In genomic region chr12:20426956-20427355, GRCh38 we compare ENCODE assay signal across 14 cellular contexts. TPM values are rescaled to one million over a fixed set of nuclear protein-coding genes. Genes with fewer than 3 reads are reported as not detected.
DNase-seq lines count a peak whose midpoint lies in the region; ATAC-seq and TF ChIP-seq lines count a peak whose summit lies in the region.
"Had no signal": no experiment of that assay in that cellular context is flagged by ENCODE, and none has a peak within 500 bp of the region (broad histone marks: within the 10 kb centered on the region; RNA-seq: fewer than 3 reads in every experiment).

No MANE protein-coding gene starts in this region.

- H3K4ac ChIP-seq in IMR-90 (ENCODE audit: low read depth, low read length) = no peak overlapping the region

- dilution Hi-C loops in IMR-90 (cut with HindIII; ENCODE audit: low sequenced_read_pairs, unreplicated experiment) = no loop called here

- H4K8ac ChIP-seq in IMR-90 (ENCODE audit: low read depth in 2 of 2, low read length in 2 of 2) = no peak overlapping the region

- H4K20me1 ChIP-seq in IMR-90 (ENCODE audit: insufficient read depth, low read length) = no peaks in the 10 kb centered on the region

- BruUV-seq in IMR-90 (replicated peaks; lab: Mats Ljungman, UMichigan) = no TSS peak

- H4K5ac ChIP-seq in IMR-90 (ENCODE audit: low read depth, low read length) = no peak overlapping the region

- no peaks in the 10 kb centered on the region for H3K9me1 ChIP-seq in IMR-90 (ENCODE audit: insufficient read depth, low read length)

- H3K4me3 ChIP-seq in left ventricle myocardium inferior = no peak overlapping the region
- H3K4me3 ChIP-seq in IMR-90 (ENCODE audit: insufficient read depth, low read depth, low read length) = no peak overlapping the region
- H3K4me3 ChIP-seq in coronary artery = no peak overlapping the region
- no peak overlapping the region for H3K4me3 ChIP-seq in gastrocnemius medialis
- H3K4me3 ChIP-seq in mucosa of descending colon = no peak overlapping the region
- H3K4me3 ChIP-seq: HAP-1 had no signal

- TF ChIP-seq RAD21 in IMR-90 (IDR thresholded peaks at IDR 0.05; ENCODE audit: low read length) = no peak

- H3K56ac ChIP-seq in IMR-90 (ENCODE audit: extremely low read depth, insufficient read depth, low read length) = no peak overlapping the region

- H2AK5ac ChIP-seq in IMR-90 (ENCODE audit: low read depth, low read length) = no peak overlapping the region

- no peak overlapping the region for H3K18ac ChIP-seq in IMR-90 (ENCODE audit: low read depth, low read length)

- H2AK9ac ChIP-seq in IMR-90 (replicated peaks; ENCODE audit: low read depth, low read length, poor library complexity) = no peak overlapping the region

- H3K27ac ChIP-seq in left ventricle myocardium inferior (replicated peaks) = peak overlapping the region; percentile 77
- no peak overlapping the region for H3K27ac ChIP-seq in IMR-90 (ENCODE audit: insufficient read depth, low read length)
- peak overlapping the region; percentile 22 to 79 for H3K27ac ChIP-seq in coronary artery
- peak overlapping the region in 3 of 4 donors; percentile 7 to 47 (median 30) for H3K27ac ChIP-seq in gastrocnemius medialis
- H3K27ac ChIP-seq: C4-2B had no signal

- no peak overlapping the region for H3K14ac ChIP-seq in IMR-90 (replicated peaks; ENCODE audit: low read depth, low read length)

- intact Hi-C loops in left ventricle myocardium inferior (cut with micrococcal nuclease) (no loop called here), Right ventricle myocardium inferior (cut with DNase I) (no loop called here), IMR-90 (cut with micrococcal nuclease) (no loop called here), gastrocnemius medialis (cut with DNase I; ENCODE audit: low total_unique reads) (no loop called here), mucosa of descending colon (cut with DNase I, micrococcal nuclease) (no loop called here)

- H3K4me2 ChIP-seq in IMR-90 (ENCODE audit: low read depth, low read length) = no peak overlapping the region

- no peak overlapping the region for H3K9ac ChIP-seq in IMR-90 (ENCODE audit: low read depth, low read length)

- H2BK120ac ChIP-seq in IMR-90 (ENCODE audit: low read depth, low read length) = no peak overlapping the region

- H2BK20ac ChIP-seq in IMR-90 (ENCODE audit: low read depth, low read length) = no peak overlapping the region

- in situ Hi-C loops in IMR-90 (cut with MboI; ENCODE audit: low sequenced_read_pairs) (no loop called here), gastrocnemius medialis (cut with MboI; ENCODE audit: low sequenced_read_pairs in 4 of 4) (no loop called here)

- H4K91ac ChIP-seq in IMR-90 (ENCODE audit: insufficient read depth, low read depth, low read length) = no peak overlapping the region

- DNase-seq in left ventricle myocardium inferior = no peak
- no peak for DNase-seq in Right ventricle myocardium inferior (ENCODE audit: missing footprints)
- DNase-seq in IMR-90 = no peak
- DNase-seq in coronary artery (ENCODE audit: low spot score) = no peak
- DNase-seq in gastrocnemius medialis = no peak
- no peak for DNase-seq in mucosa of descending colon
- no peak for DNase-seq in SKM-1 treated with dmso at 0.1 percent for 144 hours (lab: John Stamatoyannopoulos, UW; ENCODE audit: unreplicated experiment)
- DNase-seq: AML-193; Caco-2; CD4-positive, alpha-beta T cell had no signal

- H3K9me3 ChIP-seq in left ventricle myocardium inferior (replicated peaks) = no peaks in the 10 kb centered on the region
- no peaks in the 10 kb centered on the region for H3K9me3 ChIP-seq in IMR-90 (ENCODE audit: control insufficient read depth, insufficient read depth, low read length)
- H3K9me3 ChIP-seq in gastrocnemius medialis = no peaks in the 10 kb centered on the region
- no peaks in the 10 kb centered on the region for H3K9me3 ChIP-seq in mucosa of descending colon
- H3K9me3 ChIP-seq: Caco-2, HAP-1 had no signal

- WGBS in IMR-90 (ENCODE audit: extremely low coverage in 2 of 2, insufficient read length in 1 of 2), 2 experiments = 97% methylated on average over 3 of the region's 3 CpGs; no CpG with 5 or more reads in 1 of the 2 experiments

- H2BK5ac ChIP-seq in IMR-90 (ENCODE audit: low read depth, low read length, poor library complexity, severe bottlenecking) = no peak overlapping the region

- H3K23ac ChIP-seq in IMR-90 (ENCODE audit: low read depth, low read length) = no peak overlapping the region

- no peak overlapping the region for H2AFZ ChIP-seq in IMR-90 (replicated peaks; ENCODE audit: low read length, poor library complexity)

- TF ChIP-seq CTCF in left ventricle myocardium inferior (IDR thresholded peaks at IDR 0.05; ENCODE audit: borderline replicate concordance) (no peak), IMR-90 (conservative IDR thresholded peaks at IDR 0.05; ENCODE audit: low read depth, low read length) (no peak), coronary artery (IDR thresholded peaks at IDR 0.05) (no peak), gastrocnemius medialis (IDR thresholded peaks at IDR 0.05 in 4 of 5, conservative IDR thresholded peaks at IDR 0.05 in 1 of 5) (no peak), mucosa of descending colon (IDR thresholded peaks at IDR 0.05) (no peak)

- H3K36me3 ChIP-seq in left ventricle myocardium inferior (no peaks in the 10 kb centered on the region), IMR-90 (ENCODE audit: control insufficient read depth, insufficient read depth, low read length) (no peaks in the 10 kb centered on the region), gastrocnemius medialis (no peaks in the 10 kb centered on the region), mucosa of descending colon (ENCODE audit: low read depth) (no peaks in the 10 kb centered on the region)
- H3K36me3 ChIP-seq: HAP-1 had no signal

- CTCF ChIA-PET in IMR-90 (lab: Yijun Ruan, JAX) = no interaction called here

- no peaks in the 10 kb centered on the region for H3K27me3 ChIP-seq in left ventricle myocardium inferior (ENCODE audit: low read depth)
- no peaks in the 10 kb centered on the region for H3K27me3 ChIP-seq in IMR-90 (ENCODE audit: control insufficient read depth, insufficient read depth, low read length)
- H3K27me3 ChIP-seq in gastrocnemius medialis = no peaks in the 10 kb centered on the region

- POLR2A ChIA-PET in IMR-90 (lab: Charles Lee; ENCODE audit: unreplicated experiment) = no interaction called here

- no peaks in the 10 kb centered on the region for H3K79me1 ChIP-seq in IMR-90 (ENCODE audit: low read depth in 1 of 2, low read length in 2 of 2)

- peaks cover 81% of the 10 kb centered on the region for H3K4me1 ChIP-seq in left ventricle myocardium inferior
- H3K4me1 ChIP-seq in IMR-90 (ENCODE audit: control insufficient read depth, insufficient read depth, low read length) = peaks cover 2% of the 10 kb centered on the region
- peaks cover 0 to 18% of the 10 kb centered on the region in 2 donors for H3K4me1 ChIP-seq in gastrocnemius medialis
- H3K4me1 ChIP-seq in mucosa of descending colon (ENCODE audit: low read depth) = peaks cover 18% of the 10 kb centered on the region
- H3K4me1 ChIP-seq: Caco-2 had no signal

- TF ChIP-seq POLR2A in IMR-90 (IDR thresholded peaks at IDR 0.05; ENCODE audit: low read depth, low read length) (no peak), gastrocnemius medialis (IDR thresholded peaks at IDR 0.05) (no peak)

- no peak overlapping the region for H2BK15ac ChIP-seq in IMR-90 (ENCODE audit: low read depth, low read length)

- no peak for ATAC-seq in Right ventricle myocardium inferior
- no peak for ATAC-seq in IMR-90 (ENCODE audit: low read depth)
- ATAC-seq in gastrocnemius medialis = no peak
- no peak for ATAC-seq in GM19328 (IDR thresholded peaks at IDR 0.05; ENCODE audit: unreplicated experiment)
- no peak for ATAC-seq in mucosa of descending colon

TF ChIP-seq in IMR-90, 13 proteins besides CTCF, POLR2A, EP300 and RAD21:
- TF ChIP-seq MAFK (IDR thresholded peaks at IDR 0.05; ENCODE audit: low read depth, low read length) (peak; percentile 81), CHD1 (IDR thresholded peaks at IDR 0.05; ENCODE audit: low read depth, low read length) (no peak)

RNA-seq across cellular contexts. Expression of gene PDE3A, which starts 58.6 kb away (rescaled TPM):
- 161 TPM for total RNA-seq in left ventricle myocardium inferior
- total RNA-seq in Right ventricle myocardium inferior = 152 TPM
- 0.18 and 0.28 TPM in 2 replicates for total RNA-seq in IMR-90 (2012; rRNA removed)
- 0.01 and 0.09 TPM in 2 replicates for polyA plus RNA-seq in IMR-90 (2012; rRNA removed)
- polyA plus RNA-seq in IMR-90 (2012; cell fraction: cytosol; rRNA removed) = 0.01 and 0.02 TPM in 2 replicates
- polyA plus RNA-seq in IMR-90 (2012; cell fraction: nucleus; rRNA removed; ENCODE audit: low replicate concordance) = 0.05 and 0.10 TPM in 2 replicates
- 1 to 10 TPM; 4.4 to 5.3 (median 4.9) TPM for total RNA-seq in gastrocnemius medialis
- 10 to 100 TPM; 47.2 to 84.1 (median 83.9) TPM for total RNA-seq in mucosa of descending colon
- total RNA-seq: A172; CD4-positive, alpha-beta T cell had no signal

Comparison
In these comparisons a context has a peak if more than half of its experiments do, and no peak if none do; other contexts are left out.
1. RNA of gene PDE3A, which starts 58.6 kb away (total RNA-seq): 161 TPM in left ventricle myocardium inferior (single experiment), 152 TPM in Right ventricle myocardium inferior (single experiment) and 47.2 to 84.1 TPM in mucosa of descending colon; 4.4 to 5.3 TPM in gastrocnemius medialis and 0.18 to 0.28 TPM in IMR-90; every median in the first group is over 4 times any median in the second.